ENCODE assay signal across 21 cellular contexts in the genomic region with DNA sequence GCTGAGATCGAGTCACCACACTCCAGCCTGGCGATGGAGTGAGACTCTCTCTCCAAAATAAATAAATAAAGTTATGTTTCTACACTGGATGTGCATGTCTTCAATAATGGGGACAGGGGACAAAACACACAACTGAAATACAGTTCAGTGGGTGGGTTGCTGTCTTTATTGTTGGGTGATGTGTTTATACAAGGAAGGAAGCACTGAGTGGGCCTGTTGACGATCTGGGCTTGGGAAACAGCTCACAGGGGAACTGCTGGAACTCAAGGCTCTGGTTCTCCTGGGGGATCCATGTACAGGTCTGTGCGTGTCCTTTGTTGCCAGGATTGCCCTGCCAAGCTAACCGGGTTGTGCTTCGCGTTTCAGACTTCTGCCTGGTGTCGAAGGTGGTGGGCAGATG. TPM values are rescaled to one million over a fixed set of nuclear protein-coding genes. Genes with fewer than 3 reads are reported as not detected.
"Had no signal": no experiment of that assay in that cellular context is flagged by ENCODE, and none has a peak within 500 bp of the region (broad histone marks: within the 10 kb centered on the region; RNA-seq: fewer than 3 reads in every experiment).

No MANE protein-coding gene starts in this region.

- H3K36me3 ChIP-seq: right atrium auricular region had no signal

- H3K9me3 ChIP-seq: left lung, right atrium auricular region, upper lobe of left lung had no signal

- H3K27me3 ChIP-seq: left lung, right atrium auricular region, upper lobe of left lung had no signal

- DNase-seq: activated naive CD4-positive, alpha-beta T cell treated with anti-CD3 and anti-CD28 coated beads for 36 hours; activated T-cell treated with anti-CD3 and anti-CD28 coated beads for 4 hours; hippocampal formation; kidney; nucleus accumbens; posterior cingulate gyrus; stimulated activated CD4-positive, alpha-beta T cell treated with anti-CD3 and anti-CD28 coated beads, Interleukin-15, amount 100 ng/mL, for 24 hours; stimulated activated CD4-positive, alpha-beta T cell treated with anti-CD3 and anti-CD28 coated beads, Interleukin-4, amount 100 ng/mL, for 1 hour; stimulated activated naive B cell treated with anti-CD40 and anti-IgM and Interleukin-4, amounts not matched to agents 10 μg/mL and 1 μg/mL and 100 μg/mL, for 72 hours; substantia nigra; SW 1271; upper lobe of left lung had no signal

- H3K4me3 ChIP-seq: left lung, right atrium auricular region, upper lobe of left lung had no signal

- H3K36me3 Mint-ChIP-seq: natural killer cell treated with Interleukin-12 subunit alpha and Interleukin-12 subunit beta and Interleukin-15 and Interleukin-18, amount 100 ng/mL, for 72 hours had no signal

- H3K9me3 Mint-ChIP-seq: activated naive CD4-positive, alpha-beta T cell treated with anti-CD3 and anti-CD28 coated beads for 36 hours; activated T-helper 17 cell treated with anti-CD3 and anti-CD28 coated beads, Interleukin-2, amount 50 U/mL, for 72 hours; memory B cell; natural killer cell treated with Interleukin-12 subunit alpha and Interleukin-12 subunit beta and Interleukin-15 and Interleukin-18, amount 100 ng/mL, for 72 hours; stimulated activated naive B cell treated with anti-CD40 and anti-IgM and Interleukin-4, amounts not matched to agents 10 μg/mL and 1 μg/mL and 100 μg/mL, for 72 hours; T-helper 2 cell treated with Interferon-gamma antibody and Interleukin-4, amounts not matched to agents 5 μg/mL and 100 μg/mL, for 36 hours had no signal

- H3K27me3 Mint-ChIP-seq: activated T-helper 17 cell treated with anti-CD3 and anti-CD28 coated beads, Interleukin-2, amount 50 U/mL, for 72 hours; memory B cell; stimulated activated naive B cell treated with anti-CD40 and anti-IgM and Interleukin-4, amounts not matched to agents 10 μg/mL and 1 μg/mL and 100 μg/mL, for 72 hours had no signal

- H3K4me3 Mint-ChIP-seq: activated naive CD4-positive, alpha-beta T cell treated with anti-CD3 and anti-CD28 coated beads for 36 hours; activated T-helper 17 cell treated with anti-CD3 and anti-CD28 coated beads, Interleukin-2, amount 50 U/mL, for 72 hours; memory B cell; natural killer cell treated with Interleukin-12 subunit alpha and Interleukin-12 subunit beta and Interleukin-15 and Interleukin-18, amount 100 ng/mL, for 72 hours; stimulated activated naive B cell treated with anti-CD40 and anti-IgM and Interleukin-4, amounts not matched to agents 10 μg/mL and 1 μg/mL and 100 μg/mL, for 72 hours had no signal

- H3K27ac ChIP-seq: left lung, right atrium auricular region had no signal

- H3K27ac Mint-ChIP-seq: activated naive CD4-positive, alpha-beta T cell treated with anti-CD3 and anti-CD28 coated beads for 36 hours; natural killer cell treated with Interleukin-12 subunit alpha and Interleukin-12 subunit beta and Interleukin-15 and Interleukin-18, amount 100 ng/mL, for 72 hours had no signal

- ATAC-seq: activated CD4-positive, CD25-positive, alpha-beta regulatory T cell treated with anti-CD3 and anti-CD28 coated beads, Interleukin-2, amount 50 U/mL, for 24 hours; activated T-helper 17 cell treated with anti-CD3 and anti-CD28 coated beads, Interleukin-2, amount 50 U/mL, for 72 hours; esophagus mucosa; natural killer cell treated with Interleukin-12 subunit alpha and Interleukin-12 subunit beta and Interleukin-15 and Interleukin-18, amount 100 ng/mL, for 72 hours had no signal

RNA-seq across cellular contexts. Expression of a gene that starts 20.8 kb away (rescaled TPM):
- total RNA-seq: activated naive CD4-positive, alpha-beta T cell treated with anti-CD3 and anti-CD28 coated beads for 36 hours; natural killer cell treated with Interleukin-12 subunit alpha and Interleukin-12 subunit beta and Interleukin-15 and Interleukin-18, amount 100 ng/mL, for 72 hours; skeletal muscle tissue had no signal

RNA-seq across cellular contexts. Expression of a gene that starts 27.1 kb away (rescaled TPM):
- total RNA-seq: activated naive CD4-positive, alpha-beta T cell treated with anti-CD3 and anti-CD28 coated beads for 36 hours; activated T-helper 17 cell treated with anti-CD3 and anti-CD28 coated beads, Interleukin-2, amount 50 U/mL, for 72 hours; natural killer cell treated with Interleukin-12 subunit alpha and Interleukin-12 subunit beta and Interleukin-15 and Interleukin-18, amount 100 ng/mL, for 72 hours had no signal
